10 cellular contexts compared by ENCODE assay signal in genomic region chr16:56938664-56939513, GRCh38. TPM values are rescaled to one million over a fixed set of nuclear protein-coding genes. Genes with fewer than 3 reads are reported as not detected.
DNase-seq lines count a peak whose midpoint lies in the region; ATAC-seq and TF ChIP-seq lines count a peak whose summit lies in the region.
"Had no signal": no experiment of that assay in that cellular context is flagged by ENCODE, and none has a peak within 500 bp of the region (broad histone marks: within the 10 kb centered on the region; RNA-seq: fewer than 3 reads in every experiment).

No MANE protein-coding gene starts in this region.

- peak; percentile 71 for ATAC-seq in stimulated activated memory B cell treated with anti-CD40 and anti-IgM and Interleukin-4, amounts not matched to agents 10 μg/mL and 1 μg/mL and 100 μg/mL, for 72 hours
- no peak for ATAC-seq in GM18498 (IDR thresholded peaks at IDR 0.05; ENCODE audit: unreplicated experiment)

- peak; percentile 83 for DNase-seq in activated CD4-positive, alpha-beta T cell treated with anti-CD3 and anti-CD28 coated beads, Interleukin-2, amount 10 ng/mL, durations not matched to agents 24 days and 14 days
- no peak for DNase-seq in activated CD4-positive, alpha-beta T cell treated with anti-CD3 and anti-CD28 coated beads, Interleukin-2, amount 50 U/mL, for 1 hour
- DNase-seq in central memory CD4-positive, alpha-beta T cell = peak; percentile 41
- DNase-seq in cerebellum (ENCODE audit: low spot score) = no peak
- DNase-seq in NCI-H1048 (lab: John Stamatoyannopoulos, UW) = no peak
- DNase-seq: BE2C had no signal

- H3K4me1 ChIP-seq in OCI-LY3 (ENCODE audit: low read length) = peaks cover 96% of the 10 kb centered on the region

- intact Hi-C loops in activated CD4-positive, alpha-beta T cell treated with anti-CD3 and anti-CD28 coated beads, Interleukin-2, amount 10 ng/mL, durations not matched to agents 24 days and 14 days (cut with micrococcal nuclease) = loop anchor here (5.0 to 10.0 kb wide), 2 partner anchors 327 to 666 kb away; no protein-coding TSS in a partner anchor

- peak overlapping the region; percentile 27 for H3K4me3 ChIP-seq in OCI-LY3 (ENCODE audit: low read length)
- H3K4me3 ChIP-seq: SJSA1 had no signal

- H3K36me3 Mint-ChIP-seq in activated CD4-positive, alpha-beta T cell treated with anti-CD3 and anti-CD28 coated beads, Interleukin-2, amount 10 ng/mL, durations not matched to agents 24 days and 14 days (ENCODE audit: low read depth) = peaks cover 91% of the 10 kb centered on the region
- peaks cover 90% of the 10 kb centered on the region for H3K36me3 Mint-ChIP-seq in stimulated activated memory B cell treated with anti-CD40 and anti-IgM and Interleukin-4, amounts not matched to agents 10 μg/mL and 1 μg/mL and 100 μg/mL, for 72 hours

- H3K9me3 ChIP-seq in OCI-LY3 (ENCODE audit: insufficient read depth, low read length) = no peaks in the 10 kb centered on the region
- H3K9me3 ChIP-seq: BE2C, SJSA1 had no signal

- peak overlapping the region; percentile 57 for H3K4me2 ChIP-seq in OCI-LY3 (ENCODE audit: low read length)

- TF ChIP-seq CTCF in OCI-LY3 (IDR thresholded peaks at IDR 0.05; ENCODE audit: low read depth, low read length) = no peak

- H3K27me3 ChIP-seq in OCI-LY3 (ENCODE audit: low read depth, low read length) = no peaks in the 10 kb centered on the region
- H3K27me3 ChIP-seq: BE2C, SJSA1 had no signal

- H3K27me3 Mint-ChIP-seq in activated CD4-positive, alpha-beta T cell treated with anti-CD3 and anti-CD28 coated beads, Interleukin-2, amount 10 ng/mL, durations not matched to agents 24 days and 14 days = no peaks in the 10 kb centered on the region
- H3K27me3 Mint-ChIP-seq in stimulated activated memory B cell treated with anti-CD40 and anti-IgM and Interleukin-4, amounts not matched to agents 10 μg/mL and 1 μg/mL and 100 μg/mL, for 72 hours = no peaks in the 10 kb centered on the region

- peak overlapping the region; percentile 83 for H3K4me3 Mint-ChIP-seq in activated CD4-positive, alpha-beta T cell treated with anti-CD3 and anti-CD28 coated beads, Interleukin-2, amount 10 ng/mL, durations not matched to agents 24 days and 14 days
- H3K4me3 Mint-ChIP-seq in stimulated activated memory B cell treated with anti-CD40 and anti-IgM and Interleukin-4, amounts not matched to agents 10 μg/mL and 1 μg/mL and 100 μg/mL, for 72 hours = peak overlapping the region; percentile 80

- H3K9me3 Mint-ChIP-seq in activated CD4-positive, alpha-beta T cell treated with anti-CD3 and anti-CD28 coated beads, Interleukin-2, amount 10 ng/mL, durations not matched to agents 24 days and 14 days = no peaks in the 10 kb centered on the region
- no peaks in the 10 kb centered on the region for H3K9me3 Mint-ChIP-seq in stimulated activated memory B cell treated with anti-CD40 and anti-IgM and Interleukin-4, amounts not matched to agents 10 μg/mL and 1 μg/mL and 100 μg/mL, for 72 hours

- H3K4me1 Mint-ChIP-seq in activated CD4-positive, alpha-beta T cell treated with anti-CD3 and anti-CD28 coated beads, Interleukin-2, amount 10 ng/mL, durations not matched to agents 24 days and 14 days = peaks cover 78% of the 10 kb centered on the region
- peaks cover 86% of the 10 kb centered on the region for H3K4me1 Mint-ChIP-seq in stimulated activated memory B cell treated with anti-CD40 and anti-IgM and Interleukin-4, amounts not matched to agents 10 μg/mL and 1 μg/mL and 100 μg/mL, for 72 hours

- H3K79me2 ChIP-seq in OCI-LY3 (ENCODE audit: low read length) = peaks cover 80% of the 10 kb centered on the region

- no peak overlapping the region for H3K9ac ChIP-seq in OCI-LY3 (ENCODE audit: low read length)

- peak overlapping the region; percentile 73 for H3K27ac ChIP-seq in OCI-LY3 (ENCODE audit: low read length)
- H3K27ac ChIP-seq: SJSA1 had no signal

- peaks cover 83% of the 10 kb centered on the region for H4K20me1 ChIP-seq in OCI-LY3 (ENCODE audit: insufficient read depth, low read length)

- H3K36me3 ChIP-seq in OCI-LY3 (replicated peaks; ENCODE audit: low read depth, low read length) = peaks cover 91% of the 10 kb centered on the region

- H2AFZ ChIP-seq in OCI-LY3 (ENCODE audit: low read depth, low read length) = no peak overlapping the region

- peak overlapping the region; percentile 94 for H3K27ac Mint-ChIP-seq in activated CD4-positive, alpha-beta T cell treated with anti-CD3 and anti-CD28 coated beads, Interleukin-2, amount 10 ng/mL, durations not matched to agents 24 days and 14 days
- H3K27ac Mint-ChIP-seq in stimulated activated memory B cell treated with anti-CD40 and anti-IgM and Interleukin-4, amounts not matched to agents 10 μg/mL and 1 μg/mL and 100 μg/mL, for 72 hours = peak overlapping the region; percentile 96

RNA-seq across cellular contexts. Expression of gene HERPUD1, which starts 6.9 kb away (rescaled TPM):
- 155 and 164 TPM in 2 replicates for total RNA-seq in activated CD4-positive, alpha-beta T cell treated with anti-CD3 and anti-CD28 coated beads, Interleukin-2, amount 10 ng/mL, durations not matched to agents 24 days and 14 days
- 53.8 TPM for total RNA-seq in cerebellum

RNA-seq across cellular contexts. Expression of gene CETP, which starts 22.9 kb away (rescaled TPM):
- total RNA-seq in activated CD4-positive, alpha-beta T cell treated with anti-CD3 and anti-CD28 coated beads, Interleukin-2, amount 10 ng/mL, durations not matched to agents 24 days and 14 days = not detected in 2 replicates
- total RNA-seq in cerebellum = 1.2 TPM

RNA-seq across cellular contexts. Expression of gene NLRC5, which starts 50.5 kb away (rescaled TPM):
- total RNA-seq in activated CD4-positive, alpha-beta T cell treated with anti-CD3 and anti-CD28 coated beads, Interleukin-2, amount 10 ng/mL, durations not matched to agents 24 days and 14 days = 208 and 214 TPM in 2 replicates
- 4.0 TPM for total RNA-seq in cerebellum

Comparison
In these comparisons a context has a peak if more than half of its experiments do, and no peak if none do; other contexts are left out.
1. DNase-seq: peak in activated CD4-positive, alpha-beta T cell treated with anti-CD3 and anti-CD28 coated beads, Interleukin-2, amount 10 ng/mL, durations not matched to agents 24 days and 14 days (single experiment) and central memory CD4-positive, alpha-beta T cell (single experiment); none in activated CD4-positive, alpha-beta T cell treated with anti-CD3 and anti-CD28 coated beads, Interleukin-2, amount 50 U/mL, for 1 hour (single experiment), cerebellum (single experiment) and NCI-H1048 (single experiment).
2. RNA of gene NLRC5, which starts 50.5 kb away (total RNA-seq): 208 to 214 TPM in activated CD4-positive, alpha-beta T cell treated with anti-CD3 and anti-CD28 coated beads, Interleukin-2, amount 10 ng/mL, durations not matched to agents 24 days and 14 days; 4.0 TPM in cerebellum (single experiment); every median in the first group is over 10 times any median in the second.